In genomic region chr22:38871360-38872171, GRCh38 we compare ENCODE assay signal across 8 cellular contexts. TPM values are rescaled to one million over a fixed set of nuclear protein-coding genes. Genes with fewer than 3 reads are reported as not detected.
DNase-seq lines count a peak whose midpoint lies in the region; ATAC-seq and TF ChIP-seq lines count a peak whose summit lies in the region.

No MANE protein-coding gene starts in this region.

- peak overlapping the region; percentile 96 for H3K4me3 Mint-ChIP-seq in progenitor cell of endocrine pancreas (ENCODE audit: low read depth)

- TF ChIP-seq POLR2A in heart left ventricle (IDR thresholded peaks at IDR 0.05), result no peak

- H3K27me3 ChIP-seq in KMS-11 (ENCODE audit: insufficient read depth, low read depth) (no peaks in the 10 kb centered on the region), heart left ventricle (no peaks in the 10 kb centered on the region)

- H3K36me3 ChIP-seq in KMS-11 (ENCODE audit: insufficient read depth) (no peaks in the 10 kb centered on the region), heart left ventricle (peaks cover 0 to 35% (median 8%) of the 10 kb centered on the region in 9 donors)

- peaks cover 5% of the 10 kb centered on the region for H3K36me3 Mint-ChIP-seq in progenitor cell of endocrine pancreas (ENCODE audit: insufficient read depth)

- H3K4me3 ChIP-seq in KMS-11 (IDR thresholded peaks at IDR 0.05; ENCODE audit: insufficient read depth, low read depth, low read length) (no peak overlapping the region), heart left ventricle (peak overlapping the region; percentile 29 to 98 (median 81))

- no peaks in the 10 kb centered on the region for H3K9me3 ChIP-seq in heart left ventricle

- H3K4me1 Mint-ChIP-seq in progenitor cell of endocrine pancreas (ENCODE audit: low read depth), result peaks cover 21% of the 10 kb centered on the region

- H3K27me3 Mint-ChIP-seq in progenitor cell of endocrine pancreas, result peaks cover 13% of the 10 kb centered on the region

- peak overlapping the region; percentile 85 for H3K27ac Mint-ChIP-seq in progenitor cell of endocrine pancreas

- WGBS in heart left ventricle, 4 donors, result 1 to 3% (median 1%) methylated on average over 31 to 77 of the region's 77 CpGs

- peaks cover 12% of the 10 kb centered on the region for H3K79me2 ChIP-seq in KMS-11 (ENCODE audit: insufficient read depth, low read depth)

- H3K4me1 ChIP-seq in KMS-11 (ENCODE audit: low read depth, poor library complexity, severe bottlenecking), result peaks cover 40% of the 10 kb centered on the region
- peaks cover 0 to 56% (median 37%) of the 10 kb centered on the region in 12 donors for H3K4me1 ChIP-seq in heart left ventricle

- peak overlapping the region; percentile 85 for H3K4me2 ChIP-seq in KMS-11

- TF ChIP-seq CTCF in KMS-11 (conservative IDR thresholded peaks at IDR 0.05; ENCODE audit: low read depth, low read length) (no peak), heart left ventricle (IDR thresholded peaks at IDR 0.05) (no peak), progenitor cell of endocrine pancreas (IDR thresholded peaks at IDR 0.05; ENCODE audit: unreplicated experiment) (no peak)

- ATAC-seq in heart left ventricle, result peak in 1 of 4 donors; percentile 5

- peak; percentile 21 to 39 for DNase-seq in stimulated activated CD4-positive, alpha-beta T cell treated with anti-CD3 and anti-CD28 coated beads, Interleukin-1b, Interleukin-23, amount 100 ng/mL, for 4 hours (ENCODE audit: low read depth in 2 of 2)
- DNase-seq in stimulated activated CD4-positive, alpha-beta T cell treated with anti-CD3 and anti-CD28 coated beads, Interleukin-1b, Interleukin-23, amount 100 ng/mL, for 48 hours, result no peak
- peak; percentile 50 for DNase-seq in activated naive CD4-positive, alpha-beta T cell treated with anti-CD3 and anti-CD28 coated beads, Interleukin-2, amount 50 U/mL, for 16 hours
- no peak for DNase-seq in heart left ventricle
- no peak for DNase-seq in progenitor cell of endocrine pancreas (ENCODE audit: low spot score, unreplicated experiment)
- DNase-seq in LoVo (ENCODE audit: low spot score), result no peak
- no peak for DNase-seq in NCI-H446 treated with DMSO at 0.1 percent for 48 hours (lab: John Stamatoyannopoulos, UW)

- 0 out of 2 replicates have a peak overlapping the region, but pooled peaks have one; percentile 2 for H2AFZ ChIP-seq in KMS-11 (ENCODE audit: low read depth)

- H4K20me1 ChIP-seq in KMS-11 (ENCODE audit: insufficient read depth), result no peaks in the 10 kb centered on the region

- H3K9me3 Mint-ChIP-seq in progenitor cell of endocrine pancreas (ENCODE audit: low read depth), result no peaks in the 10 kb centered on the region

- H3K9ac ChIP-seq in KMS-11, result peak overlapping the region; percentile 81

- intact Hi-C loops in heart left ventricle (cut with DNase I), result loop anchor here (1.0 to 10.0 kb wide), 16 partner anchors 51 to 447 kb away; partner anchors contain the start of genes RPL3 (in 4 of the 10) and APOBEC3B (in 2 of the 10)

- H3K27ac ChIP-seq in KMS-11, result peak overlapping the region; percentile 70
- peak overlapping the region; percentile 78 to 99 (median 92) for H3K27ac ChIP-seq in heart left ventricle

RNA-seq across cellular contexts. Expression of gene CBX6, which starts 0.5 kb away (rescaled TPM):
- total RNA-seq in heart left ventricle, result 10 to 100 TPM; 28.3 to 59.0 (median 43.9) TPM
- 10 to 100 TPM; 21.1 to 43.5 TPM for polyA plus RNA-seq in heart left ventricle
- total RNA-seq in progenitor cell of endocrine pancreas, result 38.8 and 39.6 TPM in 2 replicates

RNA-seq across cellular contexts. Expression of gene NPTXR, which starts 27.7 kb away (rescaled TPM):
- 10 to 100 TPM; 15.4 to 34.0 (median 20.7) TPM for total RNA-seq in heart left ventricle
- 10 to 100 TPM; 18.8 to 19.1 TPM for polyA plus RNA-seq in heart left ventricle
- 4.7 TPM in 2 replicates for total RNA-seq in progenitor cell of endocrine pancreas

Comparison
In these comparisons a context has a peak if more than half of its experiments do, and no peak if none do; other contexts are left out.
1. DNase-seq: peak in stimulated activated CD4-positive, alpha-beta T cell treated with anti-CD3 and anti-CD28 coated beads, Interleukin-1b, Interleukin-23, amount 100 ng/mL, for 4 hours (2 of 2) and activated naive CD4-positive, alpha-beta T cell treated with anti-CD3 and anti-CD28 coated beads, Interleukin-2, amount 50 U/mL, for 16 hours (single experiment); none in stimulated activated CD4-positive, alpha-beta T cell treated with anti-CD3 and anti-CD28 coated beads, Interleukin-1b, Interleukin-23, amount 100 ng/mL, for 48 hours (single experiment), heart left ventricle (0 of 5), progenitor cell of endocrine pancreas (single experiment), LoVo (single experiment) and NCI-H446 treated with DMSO at 0.1 percent for 48 hours (single experiment).